11 cellular contexts compared by ENCODE assay signal in genomic region chr11:60909647-60910280, GRCh38. TPM values are rescaled to one million over a fixed set of nuclear protein-coding genes. Genes with fewer than 3 reads are reported as not detected.
DNase-seq lines count a peak whose midpoint lies in the region; TF ChIP-seq lines count a peak whose summit lies in the region.
"Not testable (repeated sequence)": the region's sequence is repeated elsewhere in the genome, so short reads cannot be mapped to it uniquely, and the experiment has no call there.
"Had no signal": no experiment of that assay in that cellular context is flagged by ENCODE, and none has a peak within 500 bp of the region (broad histone marks: within the 10 kb centered on the region; RNA-seq: fewer than 3 reads in every experiment).

No MANE protein-coding gene starts in this region.

- H3K4me2 ChIP-seq in BLaER1 = peak overlapping the region; percentile 94
- peak overlapping the region; percentile 71 for H3K4me2 ChIP-seq in DOHH2 (ENCODE audit: low read length)
- H3K4me2 ChIP-seq in MM.1S (ENCODE audit: low read depth, low read length) = peak overlapping the region; percentile 47; the same call in 1 of the 2 replicates
- peak overlapping the region; percentile 77 for H3K4me2 ChIP-seq in OCI-LY7 (ENCODE audit: low read length)

- H3K27me3 ChIP-seq in BLaER1; DOHH2 (ENCODE audit: control insufficient read depth, low read length); MM.1S (replicated peaks; ENCODE audit: insufficient read depth, low read length); layer of hippocampus (ENCODE audit: control insufficient read depth, insufficient read depth, low read length): not testable (repeated sequence)

- H3K27me3 Mint-ChIP-seq in activated naive CD8-positive, alpha-beta T cell treated with anti-CD3 and anti-CD28 coated beads for 36 hours; stimulated activated naive CD8-positive, alpha-beta T cell treated with anti-CD3 and anti-CD28 coated beads, Interleukin-15, Interleukin-2, amounts not matched to agents 100 ng/mL and 50 ng/mL, for 24 hours: not testable (repeated sequence)
- peaks cover 41% of the 10 kb centered on the region for H3K27me3 Mint-ChIP-seq in neural crest cell (ENCODE audit: low read depth)

- peak overlapping the region; percentile 59 for H3K27ac Mint-ChIP-seq in activated naive CD8-positive, alpha-beta T cell treated with anti-CD3 and anti-CD28 coated beads for 36 hours
- not testable (repeated sequence) for H3K27ac Mint-ChIP-seq in neural crest cell (ENCODE audit: unreplicated experiment)
- H3K27ac Mint-ChIP-seq in stimulated activated naive CD8-positive, alpha-beta T cell treated with anti-CD3 and anti-CD28 coated beads, Interleukin-15, Interleukin-2, amounts not matched to agents 100 ng/mL and 50 ng/mL, for 24 hours = peak overlapping the region; percentile 22

- H3K79me2 ChIP-seq in DOHH2 (ENCODE audit: control insufficient read depth, low read length) (peaks cover 23% of the 10 kb centered on the region), MM.1S (ENCODE audit: low read length) (peaks cover 23% of the 10 kb centered on the region), OCI-LY7 (ENCODE audit: insufficient read depth, low read depth, low read length) (peaks cover 22% of the 10 kb centered on the region)

- peak overlapping the region; percentile 65 for H3K27ac ChIP-seq in BLaER1
- H3K27ac ChIP-seq in DOHH2 (ENCODE audit: low read depth, low read length) = peak overlapping the region; percentile 63
- H3K27ac ChIP-seq in MM.1S (ENCODE audit: low read length) = peak overlapping the region; percentile 81
- peak overlapping the region; percentile 86 for H3K27ac ChIP-seq in OCI-LY7 (ENCODE audit: low read depth, low read length, poor library complexity, severe bottlenecking)
- peak overlapping the region; percentile 42 for H3K27ac ChIP-seq in layer of hippocampus (ENCODE audit: low read depth, low read length)

- H3K4me3 ChIP-seq in BLaER1 (0 out of 2 replicates have a peak overlapping the region, but pooled peaks have one; percentile 0), DOHH2 (ENCODE audit: low read length) (peak overlapping the region; percentile 62), MM.1S (ENCODE audit: low read length) (0 out of 2 replicates have a peak overlapping the region, but pooled peaks have one; percentile 13), OCI-LY7 (ENCODE audit: low read depth, low read length, poor library complexity, severe bottlenecking) (peak overlapping the region; percentile 7)

- intact Hi-C loops in OCI-LY7 (cut with micrococcal nuclease; ENCODE audit: unreplicated experiment) = not testable (repeated sequence)

- peaks cover 58% of the 10 kb centered on the region for H3K4me1 ChIP-seq in BLaER1
- peaks cover 57% of the 10 kb centered on the region for H3K4me1 ChIP-seq in DOHH2 (ENCODE audit: control insufficient read depth, low read length)
- H3K4me1 ChIP-seq in MM.1S (ENCODE audit: low read length) = peaks cover 60% of the 10 kb centered on the region
- peaks cover 59% of the 10 kb centered on the region for H3K4me1 ChIP-seq in OCI-LY7 (ENCODE audit: insufficient read depth, low read length, poor library complexity, severe bottlenecking)

- not testable (repeated sequence) for H3K9ac ChIP-seq in BLaER1; MM.1S (ENCODE audit: low read length)

- H3F3A ChIP-seq in DOHH2 (ENCODE audit: control insufficient read depth, insufficient read depth) = peaks cover 11% of the 10 kb centered on the region
- H3F3A ChIP-seq in MM.1S (ENCODE audit: insufficient read depth, low read length) = peaks cover 42% of the 10 kb centered on the region

- POLR2A ChIA-PET in OCI-LY7 (lab: Charles Lee) = interaction anchor here (1.0 kb wide), 1 partner anchor 30 kb away, joined by 3 read pairs; no protein-coding TSS in a partner anchor

- not testable (repeated sequence) for H3K9me3 Mint-ChIP-seq in activated naive CD8-positive, alpha-beta T cell treated with anti-CD3 and anti-CD28 coated beads for 36 hours; neural crest cell; stimulated activated naive CD8-positive, alpha-beta T cell treated with anti-CD3 and anti-CD28 coated beads, Interleukin-15, Interleukin-2, amounts not matched to agents 100 ng/mL and 50 ng/mL, for 24 hours

- H3K9me3 ChIP-seq in BLaER1 = peaks cover 10% of the 10 kb centered on the region
- peaks cover 11% of the 10 kb centered on the region for H3K9me3 ChIP-seq in DOHH2 (ENCODE audit: control insufficient read depth, insufficient read depth, low read length)
- not testable (repeated sequence) for H3K9me3 ChIP-seq in MM.1S (replicated peaks; ENCODE audit: insufficient read depth, low read length)
- H3K9me3 ChIP-seq in OCI-LY7 (ENCODE audit: low read length) = peaks cover 21% of the 10 kb centered on the region

- not testable (repeated sequence) for TF ChIP-seq CTCF in DOHH2 (IDR thresholded peaks at IDR 0.05; ENCODE audit: low read depth, low read length, poor library complexity, severe bottlenecking); MM.1S (IDR thresholded peaks at IDR 0.05; ENCODE audit: low read length); OCI-LY7 (conservative IDR thresholded peaks at IDR 0.05; ENCODE audit: low read length); neural crest cell (conservative IDR thresholded peaks at IDR 0.05)

- H3K4me3 Mint-ChIP-seq in activated naive CD8-positive, alpha-beta T cell treated with anti-CD3 and anti-CD28 coated beads for 36 hours; stimulated activated naive CD8-positive, alpha-beta T cell treated with anti-CD3 and anti-CD28 coated beads, Interleukin-15, Interleukin-2, amounts not matched to agents 100 ng/mL and 50 ng/mL, for 24 hours: not testable (repeated sequence)
- peak overlapping the region; percentile 28 for H3K4me3 Mint-ChIP-seq in neural crest cell

- H3K4me1 Mint-ChIP-seq in activated naive CD8-positive, alpha-beta T cell treated with anti-CD3 and anti-CD28 coated beads for 36 hours = peaks cover 48% of the 10 kb centered on the region
- peaks cover 38% of the 10 kb centered on the region for H3K4me1 Mint-ChIP-seq in neural crest cell
- H3K4me1 Mint-ChIP-seq in stimulated activated naive CD8-positive, alpha-beta T cell treated with anti-CD3 and anti-CD28 coated beads, Interleukin-15, Interleukin-2, amounts not matched to agents 100 ng/mL and 50 ng/mL, for 24 hours (ENCODE audit: low read depth) = peaks cover 68% of the 10 kb centered on the region

- H4K20me1 ChIP-seq in BLaER1 (peaks cover 10% of the 10 kb centered on the region), OCI-LY7 (ENCODE audit: insufficient read depth, low read length) (peaks cover 13% of the 10 kb centered on the region)
- H4K20me1 ChIP-seq in DOHH2 (ENCODE audit: control insufficient read depth, insufficient read depth, low read depth, low read length); MM.1S (ENCODE audit: insufficient read depth, low read length): not testable (repeated sequence)

- H2AFZ ChIP-seq in MM.1S (ENCODE audit: low read length) = not testable (repeated sequence)
- H2AFZ ChIP-seq in OCI-LY7 (ENCODE audit: low read length) = peak overlapping the region; percentile 64; the same call in 1 of the 2 replicates

- not testable (repeated sequence) for DNase-seq in MM.1S; OCI-LY7 (ENCODE audit: low spot score); activated naive CD8-positive, alpha-beta T cell treated with anti-CD3 and anti-CD28 coated beads for 36 hours; neural crest cell (ENCODE audit: low read depth, low spot score)

- H3K9me2 ChIP-seq in DOHH2 (replicated peaks; ENCODE audit: control insufficient read depth, low read length); MM.1S (replicated peaks; ENCODE audit: insufficient read depth, low read length); OCI-LY7 (ENCODE audit: insufficient read depth, low read length): not testable (repeated sequence)

- not testable (repeated sequence) for BruUV-seq in OCI-LY7 (replicated peaks; lab: Mats Ljungman, UMichigan)

- not testable (repeated sequence) for H3K36me3 Mint-ChIP-seq in activated naive CD8-positive, alpha-beta T cell treated with anti-CD3 and anti-CD28 coated beads for 36 hours; neural crest cell (ENCODE audit: low read depth); stimulated activated naive CD8-positive, alpha-beta T cell treated with anti-CD3 and anti-CD28 coated beads, Interleukin-15, Interleukin-2, amounts not matched to agents 100 ng/mL and 50 ng/mL, for 24 hours (ENCODE audit: low read depth)

- CTCF ChIA-PET in OCI-LY7 (lab: Charles Lee; ENCODE audit: unreplicated experiment) = not testable (repeated sequence)

- H3K36me3 ChIP-seq in BLaER1; MM.1S (replicated peaks; ENCODE audit: insufficient read depth, low read length): not testable (repeated sequence)
- H3K36me3 ChIP-seq in DOHH2 (ENCODE audit: control insufficient read depth, low read length) (peaks cover 20% of the 10 kb centered on the region), OCI-LY7 (ENCODE audit: insufficient read depth, low read length) (peaks cover 20% of the 10 kb centered on the region)

RNA-seq across cellular contexts. Expression of gene PRPF19, which starts 3.4 kb away (rescaled TPM):
- 95.2 and 120 TPM in 2 replicates for total RNA-seq in OCI-LY7 (2014; rRNA removed; shearing (Covaris generic))
- total RNA-seq in OCI-LY7 (2022) (135 and 153 TPM in 2 replicates), neural crest cell (183 and 189 TPM in 2 replicates)
- total RNA-seq in activated naive CD8-positive, alpha-beta T cell treated with anti-CD3 and anti-CD28 coated beads for 36 hours = 100 to 1,000 TPM; 209 to 213 TPM

RNA-seq across cellular contexts. Expression of gene TMEM109, which starts 4.2 kb away (rescaled TPM):
- total RNA-seq in OCI-LY7 (2014; rRNA removed; shearing (Covaris generic)) = 57.0 and 62.4 TPM in 2 replicates
- total RNA-seq in OCI-LY7 (2022) (67.8 and 68.6 TPM in 2 replicates), neural crest cell (64.4 and 65.6 TPM in 2 replicates)
- total RNA-seq in activated naive CD8-positive, alpha-beta T cell treated with anti-CD3 and anti-CD28 coated beads for 36 hours = 100 to 1,000 TPM; 109 to 113 TPM

RNA-seq across cellular contexts. Expression of gene TMEM132A, which starts 14.5 kb away (rescaled TPM):
- total RNA-seq in OCI-LY7 (2014; rRNA removed; shearing (Covaris generic)) = 5.0 and 8.9 TPM in 2 replicates
- total RNA-seq in OCI-LY7 (2022) (5.5 and 7.5 TPM in 2 replicates), neural crest cell (195 and 216 TPM in 2 replicates)
- total RNA-seq in activated naive CD8-positive, alpha-beta T cell treated with anti-CD3 and anti-CD28 coated beads for 36 hours = 1 to 10 TPM; 1.3 to 1.4 TPM

RNA-seq across cellular contexts. Expression of gene SLC15A3, which starts 42.2 kb away (rescaled TPM):
- 7.2 and 12.6 TPM in 2 replicates for total RNA-seq in OCI-LY7 (2014; rRNA removed; shearing (Covaris generic))
- total RNA-seq in OCI-LY7 (2022) = 41.4 and 43.9 TPM in 2 replicates
- 1 to 10 TPM; 6.3 to 6.9 TPM for total RNA-seq in activated naive CD8-positive, alpha-beta T cell treated with anti-CD3 and anti-CD28 coated beads for 36 hours
- total RNA-seq in neural crest cell = 7.4 and 10.4 TPM in 2 replicates

RNA-seq across cellular contexts. Expression of gene ZP1, which starts 42.4 kb away (rescaled TPM):
- total RNA-seq in OCI-LY7 (2014; rRNA removed; shearing (Covaris generic)) = not detected in 2 replicates
- not detected in 2 replicates for total RNA-seq in OCI-LY7 (2022)
- total RNA-seq in activated naive CD8-positive, alpha-beta T cell treated with anti-CD3 and anti-CD28 coated beads for 36 hours = not detected
- not detected in 2 replicates for total RNA-seq in neural crest cell
- total RNA-seq: Daoy, GM23338, H7 had no signal

Comparison
In these comparisons a context has a peak if more than half of its experiments do, and no peak if none do; other contexts are left out.
1. H3K4me3 ChIP-seq: peak in every context shown above with its lines; median percentile 62 in DOHH2; 13 in MM.1S; 7 in OCI-LY7; 0 in BLaER1.
2. RNA of gene TMEM132A, which starts 14.5 kb away (total RNA-seq): 195 to 216 TPM in neural crest cell; 5.0 to 8.9 TPM in OCI-LY7 and 1.3 to 1.4 TPM in activated naive CD8-positive, alpha-beta T cell treated with anti-CD3 and anti-CD28 coated beads for 36 hours; every median in the first group is over 10 times any median in the second.
3. Peak in every context shown above with its lines, with median percentiles within 50 percentile points of each other: H3K27ac ChIP-seq and H3K4me2 ChIP-seq.